ENCODE assay signal across 8 cellular contexts in genomic region chr1:225923381-225923691, GRCh38. TPM values are rescaled to one million over a fixed set of nuclear protein-coding genes. Genes with fewer than 3 reads are reported as not detected.
DNase-seq lines count a peak whose midpoint lies in the region; ATAC-seq and TF ChIP-seq lines count a peak whose summit lies in the region.

No MANE protein-coding gene starts in this region.

- H3K4me1 ChIP-seq in gastrocnemius medialis: peaks cover 15 to 16% of the 10 kb centered on the region in 2 donors

- H3K36me3 Mint-ChIP-seq in T-helper 17 cell (ENCODE audit: low read depth): no peaks in the 10 kb centered on the region
- H3K36me3 Mint-ChIP-seq in glutamatergic neuron (ENCODE audit: unreplicated experiment): no peaks in the 10 kb centered on the region

- H3K27me3 ChIP-seq in gastrocnemius medialis: no peaks in the 10 kb centered on the region

- peak overlapping the region; percentile 95 to 100 (median 98) for H3K27ac ChIP-seq in gastrocnemius medialis

- no peak for TF ChIP-seq POLR2A in gastrocnemius medialis (IDR thresholded peaks at IDR 0.05)

- DNase-seq in GM12865 (ENCODE audit: low read depth) (no peak), T-helper 17 cell (no peak), glutamatergic neuron (no peak), gastrocnemius medialis (no peak), posterior vena cava (ENCODE audit: low spot score) (no peak)
- DNase-seq in activated CD4-positive, CD25-positive, alpha-beta regulatory T cell (lab: John Stamatoyannopoulos, UW): no peak

- ATAC-seq in T-helper 17 cell (no peak), gastrocnemius medialis (no peak), GM18867 (IDR thresholded peaks at IDR 0.05; ENCODE audit: unreplicated experiment) (no peak), HG02798 (IDR thresholded peaks at IDR 0.05; ENCODE audit: poor library complexity, unreplicated experiment) (no peak)

- peaks cover 1% of the 10 kb centered on the region for H3K9me3 Mint-ChIP-seq in glutamatergic neuron (ENCODE audit: unreplicated experiment)

- H3K4me3 ChIP-seq in GM12865 (ENCODE audit: low read depth, low read length) (peak overlapping the region; percentile 68), gastrocnemius medialis (peak overlapping the region; percentile 93 to 100 (median 98))

- H3K36me3 ChIP-seq in gastrocnemius medialis: peaks cover 0 to 28% of the 10 kb centered on the region in 2 donors

- intact Hi-C loops in gastrocnemius medialis (cut with DNase I; ENCODE audit: low total_unique reads) (no loop called here), posterior vena cava (cut with DNase I) (no loop called here)

- H3K27ac Mint-ChIP-seq in T-helper 17 cell (peak overlapping the region; percentile 93), glutamatergic neuron (ENCODE audit: unreplicated experiment) (peak overlapping the region; percentile 96)

- TF ChIP-seq CTCF in GM12865 (IDR thresholded peaks at IDR 0.05; ENCODE audit: insufficient read depth, low read depth, low read length, missing control alignments): no peak
- no peak for TF ChIP-seq CTCF in glutamatergic neuron (IDR thresholded peaks at IDR 0.05; ENCODE audit: partially characterized antibody, unreplicated experiment)
- TF ChIP-seq CTCF in gastrocnemius medialis (IDR thresholded peaks at IDR 0.05 in 4 of 5, conservative IDR thresholded peaks at IDR 0.05 in 1 of 5): no peak

- in situ Hi-C loops in gastrocnemius medialis (cut with MboI; ENCODE audit: low sequenced_read_pairs in 4 of 4): no loop called here

- H3K27me3 Mint-ChIP-seq in T-helper 17 cell: no peaks in the 10 kb centered on the region
- peaks cover 3% of the 10 kb centered on the region for H3K27me3 Mint-ChIP-seq in glutamatergic neuron (ENCODE audit: unreplicated experiment)

- H3K4me1 Mint-ChIP-seq in T-helper 17 cell (peaks cover 19% of the 10 kb centered on the region), glutamatergic neuron (ENCODE audit: low read depth, unreplicated experiment) (peaks cover 4% of the 10 kb centered on the region)

- no peaks in the 10 kb centered on the region for H3K9me3 ChIP-seq in T-helper 17 cell (ENCODE audit: control insufficient read depth, low read length, poor library complexity, severe bottlenecking)
- no peaks in the 10 kb centered on the region for H3K9me3 ChIP-seq in gastrocnemius medialis

- peak overlapping the region; percentile 94 for H3K4me3 Mint-ChIP-seq in T-helper 17 cell
- peak overlapping the region; percentile 95 for H3K4me3 Mint-ChIP-seq in glutamatergic neuron (ENCODE audit: unreplicated experiment)

RNA-seq across cellular contexts. Expression of gene PYCR2, which starts 0.7 kb away (rescaled TPM):
- total RNA-seq in T-helper 17 cell (10 to 100 TPM; 48.1 to 53.7 TPM), glutamatergic neuron (ENCODE audit: unreplicated experiment) (36.6 TPM), gastrocnemius medialis (10 to 100 TPM; 31.9 to 50.3 (median 42.5) TPM), posterior vena cava (10 to 100 TPM; 41.7 to 45.9 TPM)

RNA-seq across cellular contexts. Expression of gene LEFTY2, which starts 17.7 kb away (rescaled TPM):
- not detected for total RNA-seq in T-helper 17 cell
- 5.0 TPM for total RNA-seq in glutamatergic neuron (ENCODE audit: unreplicated experiment)
- under 1 TPM in 1 of 4 donors, not detected in 3; 0.20 TPM for total RNA-seq in gastrocnemius medialis
- 1 to 10 TPM; 3.4 to 4.2 TPM for total RNA-seq in posterior vena cava

RNA-seq across cellular contexts. Expression of gene LEFTY1, which starts 34.4 kb away (rescaled TPM):
- total RNA-seq in T-helper 17 cell (under 1 TPM in 1 of 2 donors, not detected in 1; 0.68 TPM), glutamatergic neuron (ENCODE audit: unreplicated experiment) (2.3 TPM), gastrocnemius medialis (under 1 TPM in 1 of 4 donors, not detected in 3; 0.97 TPM), posterior vena cava (under 1 TPM; 0.28 to 0.38 TPM)

RNA-seq across cellular contexts. Expression of gene TMEM63A, which starts 41.2 kb away (rescaled TPM):
- total RNA-seq in T-helper 17 cell: 100 to 1,000 TPM; 269 to 280 TPM
- 1.1 TPM for total RNA-seq in glutamatergic neuron (ENCODE audit: unreplicated experiment)
- total RNA-seq in gastrocnemius medialis: 10 to 100 TPM in 2 of 4 donors, 1 to 10 TPM in 2; 6.3 to 19.5 (median 10.6) TPM
- 10 to 100 TPM; 58.7 to 65.0 TPM for total RNA-seq in posterior vena cava
